18 cellular contexts compared by ENCODE assay signal in genomic region chr10:95256268-95256667, GRCh38. TPM values are rescaled to one million over a fixed set of nuclear protein-coding genes. Genes with fewer than 3 reads are reported as not detected.
DNase-seq lines count a peak whose midpoint lies in the region; ATAC-seq and TF ChIP-seq lines count a peak whose summit lies in the region.
"Had no signal": no experiment of that assay in that cellular context is flagged by ENCODE, and none has a peak within 500 bp of the region (broad histone marks: within the 10 kb centered on the region; RNA-seq: fewer than 3 reads in every experiment).

No MANE protein-coding gene starts in this region.

- TF ChIP-seq CTCF in MCF 10A (IDR thresholded peaks at IDR 0.05; ENCODE audit: unreplicated experiment) (no peak), breast epithelium (IDR thresholded peaks at IDR 0.05) (no peak), Caco-2 (IDR thresholded peaks at IDR 0.05; ENCODE audit: insufficient read depth in 1 of 2, low read depth in 1 of 2, low read length in 1 of 2, severe bottlenecking in 1 of 2, unreplicated experiment in 1 of 2) (no peak), HFFc6 (IDR thresholded peaks at IDR 0.05) (no peak), tibial artery (IDR thresholded peaks at IDR 0.05) (no peak)

- H3K4me1 Mint-ChIP-seq in MCF 10A (ENCODE audit: insufficient read depth, unreplicated experiment) (peaks cover 11% of the 10 kb centered on the region), Caco-2 (ENCODE audit: low read depth, unreplicated experiment) (peaks cover 46% of the 10 kb centered on the region), IgD-negative memory B cell (peaks cover 15 to 32% (median 21%) of the 10 kb centered on the region in 3 donors), memory B cell (peaks cover 31% of the 10 kb centered on the region), HFFc6 (ENCODE audit: low read depth) (peaks cover 57% of the 10 kb centered on the region)
- H3K4me1 Mint-ChIP-seq: CD4-positive, alpha-beta memory T cell had no signal

- ATAC-seq in memory B cell (ENCODE audit: low read depth), result no peak
- ATAC-seq: HCT116 had no signal

- H3K36me3 ChIP-seq in breast epithelium (no peaks in the 10 kb centered on the region), Caco-2 (ENCODE audit: control insufficient read depth, insufficient read depth, low read length) (peaks cover 6% of the 10 kb centered on the region), tibial artery (peaks cover 20 to 37% (median 30%) of the 10 kb centered on the region in 3 donors)

- POLR2A ChIA-PET in MCF 10A (lab: Yijun Ruan, JAX) (no interaction called here), Caco-2 (lab: Charles Lee) (no interaction called here)

- H3K9me3 ChIP-seq in breast epithelium (no peaks in the 10 kb centered on the region), Caco-2 (0 out of 2 replicates have a peak, but pooled peaks cover 4% of the 10 kb centered on the region), tibial artery (peaks cover 0 to 5% (median 0%) of the 10 kb centered on the region in 3 donors)

- H3K4me3 ChIP-seq in breast epithelium, result no peak overlapping the region
- no peak overlapping the region for H3K4me3 ChIP-seq in Caco-2 (ENCODE audit: low read depth, low read length)
- no peak overlapping the region for H3K4me3 ChIP-seq in tibial artery

- no peak for DNase-seq in MCF 10A (ENCODE audit: unreplicated experiment)
- DNase-seq in breast epithelium (ENCODE audit: low spot score in 2 of 2), result no peak
- DNase-seq in Caco-2, result no peak
- DNase-seq in memory B cell (ENCODE audit: low spot score in 2 of 2), result no peak
- DNase-seq in cortex of kidney (lab: John Stamatoyannopoulos, UW), result no peak
- DNase-seq in HFFc6, result no peak
- DNase-seq in tibial artery, result no peak
- DNase-seq: ACHN; AML-193; C1 segment of cervical spinal cord; CD4-positive, alpha-beta memory T cell; COR-L47; DMS153; DND-41; H9 had no signal

- H3K4me1 ChIP-seq in breast epithelium (no peaks in the 10 kb centered on the region), Caco-2 (peaks cover 30% of the 10 kb centered on the region), tibial artery (peaks cover 0 to 25% (median 12%) of the 10 kb centered on the region in 4 donors)

- H3K36me3 Mint-ChIP-seq in MCF 10A (ENCODE audit: insufficient read depth, unreplicated experiment) (peaks cover 56% of the 10 kb centered on the region), Caco-2 (ENCODE audit: insufficient read depth, unreplicated experiment) (peaks cover 93% of the 10 kb centered on the region), IgD-negative memory B cell (peaks cover 11% of the 10 kb centered on the region), memory B cell (peaks cover 51% of the 10 kb centered on the region), HFFc6 (ENCODE audit: low read depth) (peaks cover 48% of the 10 kb centered on the region)
- H3K36me3 Mint-ChIP-seq: CD4-positive, alpha-beta memory T cell had no signal

- intact Hi-C loops in MCF 10A (cut with micrococcal nuclease), result no loop called here
- intact Hi-C loops in breast epithelium (cut with DNase I; ENCODE audit: low total_unique reads), result loop anchor here (5.0 kb wide), 1 partner anchor 266 kb away; no protein-coding TSS in a partner anchor
- intact Hi-C loops in Caco-2 (cut with micrococcal nuclease; ENCODE audit: unreplicated experiment), result no loop called here
- intact Hi-C loops in tibial artery (cut with DNase I; ENCODE audit: low total_unique reads), result no loop called here

- CTCF ChIA-PET in MCF 10A (lab: Yijun Ruan, JAX), result no interaction called here
- CTCF ChIA-PET in Caco-2 (lab: Charles Lee), result no interaction called here

- H3K27ac Mint-ChIP-seq in MCF 10A (ENCODE audit: low read depth, unreplicated experiment), result peak overlapping the region; percentile 12
- H3K27ac Mint-ChIP-seq in Caco-2 (ENCODE audit: unreplicated experiment), result peak overlapping the region; percentile 70
- H3K27ac Mint-ChIP-seq in IgD-negative memory B cell, result peak overlapping the region in 2 of 3 donors; percentile 45 to 51
- H3K27ac Mint-ChIP-seq in memory B cell, result peak overlapping the region; percentile 54
- H3K27ac Mint-ChIP-seq in HFFc6, result no peak overlapping the region
- H3K27ac Mint-ChIP-seq: CD4-positive, alpha-beta memory T cell had no signal

- H3K4me3 Mint-ChIP-seq in MCF 10A (ENCODE audit: unreplicated experiment), result no peak overlapping the region
- no peak overlapping the region for H3K4me3 Mint-ChIP-seq in Caco-2 (ENCODE audit: unreplicated experiment)
- no peak overlapping the region for H3K4me3 Mint-ChIP-seq in IgD-negative memory B cell
- H3K4me3 Mint-ChIP-seq in memory B cell, result no peak overlapping the region
- no peak overlapping the region for H3K4me3 Mint-ChIP-seq in HFFc6
- H3K4me3 Mint-ChIP-seq: CD4-positive, alpha-beta memory T cell; H9 had no signal

- H3K27me3 Mint-ChIP-seq in MCF 10A (ENCODE audit: insufficient read depth, unreplicated experiment) (no peaks in the 10 kb centered on the region), Caco-2 (ENCODE audit: insufficient read depth, unreplicated experiment) (no peaks in the 10 kb centered on the region), IgD-negative memory B cell (no peaks in the 10 kb centered on the region), memory B cell (no peaks in the 10 kb centered on the region), HFFc6 (ENCODE audit: insufficient read depth) (no peaks in the 10 kb centered on the region)
- H3K27me3 Mint-ChIP-seq: CD4-positive, alpha-beta memory T cell had no signal

- BruUV-seq in MCF 10A (replicated peaks; lab: Mats Ljungman, UMichigan) (no TSS peak), Caco-2 (replicated peaks; lab: Mats Ljungman, UMichigan) (no TSS peak)

- no peak for TF ChIP-seq POLR2A in breast epithelium (IDR thresholded peaks at IDR 0.05)

- H3K27me3 ChIP-seq in breast epithelium, result no peaks in the 10 kb centered on the region
- H3K27me3 ChIP-seq in Caco-2 (replicated peaks; ENCODE audit: control insufficient read depth, insufficient read depth, low read length), result no peaks in the 10 kb centered on the region
- H3K27me3 ChIP-seq in tibial artery, result no peaks in the 10 kb centered on the region

- H3K9me3 Mint-ChIP-seq in MCF 10A (ENCODE audit: unreplicated experiment) (no peaks in the 10 kb centered on the region), Caco-2 (ENCODE audit: unreplicated experiment) (no peaks in the 10 kb centered on the region), IgD-negative memory B cell (peaks cover 0 to 8% (median 5%) of the 10 kb centered on the region in 3 donors), memory B cell (peaks cover 4% of the 10 kb centered on the region), HFFc6 (no peaks in the 10 kb centered on the region)

- no peak overlapping the region for H3K27ac ChIP-seq in breast epithelium
- H3K27ac ChIP-seq in tibial artery, result no peak overlapping the region
- H3K27ac ChIP-seq: 22Rv1 had no signal

RNA-seq across cellular contexts. Expression of gene PDLIM1, which starts 34.5 kb away (rescaled TPM):
- total RNA-seq in MCF 10A (2022) (74.6 and 98.1 TPM in 2 replicates), breast epithelium (100 to 1,000 TPM in 1 of 3 donors, 10 to 100 TPM in 2; 80.8 to 143 (median 87.7) TPM), Caco-2 (2022) (417 and 506 TPM in 2 replicates)
- polyA plus RNA-seq in IgD-negative memory B cell, result 357 TPM
- 100 to 1,000 TPM; 131 to 163 (median 154) TPM for total RNA-seq in HFFc6 (2021; fragmentation: NEBNext Ultra II Directional; extraction: Animal tissue kit (Norgen Biotek cat#: 25700))
